Comparison of ENCODE assay signal across 8 cellular contexts in the genomic region with DNA sequence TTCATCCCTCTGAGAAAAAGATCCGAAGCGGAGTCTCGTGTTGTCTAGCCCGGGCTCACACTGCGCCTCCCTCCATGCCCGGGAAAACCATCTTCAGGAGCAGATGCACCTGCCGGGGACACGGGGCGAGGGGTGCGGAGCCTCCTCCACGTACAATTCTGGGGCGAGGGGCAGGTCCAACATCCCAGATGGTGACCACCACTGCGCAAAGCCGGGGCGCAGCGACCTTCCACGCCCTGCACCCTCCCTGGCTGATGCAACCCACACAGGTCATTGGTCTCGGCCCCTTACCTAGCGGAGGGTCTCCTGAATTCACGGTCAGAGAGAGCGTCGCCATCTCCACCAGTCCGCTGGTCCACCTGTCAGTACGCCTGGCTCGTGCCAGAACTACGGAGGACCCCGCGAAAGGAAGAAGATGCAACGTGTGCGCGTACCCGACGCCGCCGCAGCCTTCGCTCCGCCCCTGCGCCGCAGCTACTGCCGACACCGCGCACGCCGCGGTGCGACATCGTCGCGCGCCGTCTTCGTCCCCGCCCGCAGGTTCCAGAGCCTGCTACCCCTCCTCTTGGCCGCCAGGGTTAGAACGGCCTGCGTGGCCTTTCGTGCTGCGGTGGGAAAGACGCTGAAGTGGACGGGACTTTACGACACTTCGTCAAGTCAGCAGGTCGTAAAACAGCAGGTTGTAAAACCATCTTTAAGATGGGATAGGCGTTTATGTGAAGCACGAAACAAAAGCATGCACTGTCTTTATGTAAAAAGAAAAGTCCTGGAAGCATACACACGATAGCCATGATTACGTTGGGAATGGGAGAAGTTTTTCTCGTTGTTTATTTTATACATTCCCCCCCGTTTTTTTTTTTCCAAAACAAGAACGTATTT. TPM values are rescaled to one million over a fixed set of nuclear protein-coding genes. Genes with fewer than 3 reads are reported as not detected.
DNase-seq lines count a peak whose midpoint lies in the region; ATAC-seq, FAIRE-seq and TF ChIP-seq lines count a peak whose summit lies in the region.

TSS of gene EPRS1 (minus strand) at position 454 of the 879 bp plus-strand sequence. CDS start at position 337, 117 bp downstream.

- peak within 1 kb of the TSS; percentile 72 to 80 for H3K9ac ChIP-seq in kidney (ENCODE audit: low read length in 2 of 2)

- ATAC-seq in GM19023 (IDR thresholded peaks at IDR 0.05; ENCODE audit: unreplicated experiment) (peak; percentile 98), HG03342 (IDR thresholded peaks at IDR 0.05; ENCODE audit: unreplicated experiment) (peak; percentile 99)

- TF ChIP-seq CTCF in AG09319 (IDR thresholded peaks at IDR 0.05; ENCODE audit: low read depth, low read length): peak; percentile 56
- peak; percentile 68 for TF ChIP-seq CTCF in kidney (IDR thresholded peaks at IDR 0.05; ENCODE audit: borderline replicate concordance, extremely low read depth, insufficient read depth)

- peak; percentile 96 for DNase-seq in AG09319 (ENCODE audit: extremely low read depth, low read depth)
- DNase-seq in NCI-H446 (lab: John Stamatoyannopoulos, UW): peak; percentile 89 to 98
- peak; percentile 92 for DNase-seq in activated CD4-positive, CD25-positive, alpha-beta regulatory T cell treated with anti-CD3 and anti-CD28 coated beads, Interleukin-2, amount 50 U/mL, for 72 hours
- DNase-seq in cerebellum (ENCODE audit: low spot score): peak; percentile 94
- peak; percentile 97 for DNase-seq in kidney
- DNase-seq in stimulated activated CD4-positive, alpha-beta T cell treated with anti-CD3 and anti-CD28 coated beads, Interleukin-15, amount 100 ng/mL, for 48 hours (ENCODE audit: low read depth in 2 of 2): peak; percentile 90 to 93

- H3K27ac ChIP-seq in kidney (ENCODE audit: low read depth in 2 of 2, low read length in 2 of 2): peak within 1 kb of the TSS; percentile 64 to 86

- intact Hi-C loops in kidney (cut with DNase I): no loop called here

- FAIRE-seq in kidney (lab: Jason Lieb, UNC): peak; percentile 17

- H3K9me3 ChIP-seq in kidney (ENCODE audit: control insufficient read depth in 1 of 2, low read length in 2 of 2): no peaks in the 10 kb centered on the region

- H3K4me3 ChIP-seq in kidney (ENCODE audit: low read length in 2 of 2): peak within 1 kb of the TSS; percentile 82 to 99

- no peaks in the 10 kb centered on the region for H3K36me3 ChIP-seq in kidney (ENCODE audit: control insufficient read depth in 1 of 2, insufficient read depth in 2 of 2, low read length in 2 of 2)

- peaks cover 0 to 9% of the 10 kb centered on the region in 2 donors for H3K4me1 ChIP-seq in kidney (ENCODE audit: control insufficient read depth in 1 of 2, insufficient read depth in 1 of 2, low read depth in 1 of 2, low read length in 2 of 2)

RNA-seq across cellular contexts. Expression of gene EPRS1, which starts in this region (rescaled TPM):
- 90.3 TPM for total RNA-seq in cerebellum
- total RNA-seq in kidney: 88.7 TPM
- 63.1 TPM for polyA plus RNA-seq in kidney (ENCODE audit: insufficient read depth, low read depth, low replicate concordance)

Comparison
In these comparisons a context has a peak if more than half of its experiments do, and no peak if none do; other contexts are left out.
1. Peak in every context shown above with its lines: DNase-seq, ATAC-seq, H3K4me3 ChIP-seq and H3K27ac ChIP-seq.